17 cellular contexts compared by ENCODE assay signal in genomic region chr17:66432558-66432957, GRCh38.
DNase-seq lines count a peak whose midpoint lies in the region; TF ChIP-seq lines count a peak whose summit lies in the region.
"Had no signal": no experiment of that assay in that cellular context is flagged by ENCODE, and none has a peak within 500 bp of the region (broad histone marks: within the 10 kb centered on the region; RNA-seq: fewer than 3 reads in every experiment).

No MANE protein-coding gene starts in this region.

- peak overlapping the region; percentile 25 to 90 (median 48); a peak in 19 of 22 replicates for H3K4me2 ChIP-seq in BLaER1 treated with 17β-estradiol and CSF1 and Interleukin-3, amounts not matched to agents 10 nM and 100 nM

- no peaks in the 10 kb centered on the region for H3K36me3 Mint-ChIP-seq in brain
- H3K36me3 Mint-ChIP-seq in activated T-helper 2 cell treated with anti-CD3 and anti-CD28 coated beads, Interferon-gamma antibody, Interleukin-2, Interleukin-4, amounts not matched to agents 10 μg/mL and 5 μg/mL and 100 μg/mL, durations not matched to agents 14 hours and 24 hours and 36 hours (ENCODE audit: low read depth), result peaks cover 11% of the 10 kb centered on the region

- no peaks in the 10 kb centered on the region for H3K27me3 ChIP-seq in BLaER1 treated with 17β-estradiol and CSF1 and Interleukin-3, amounts not matched to agents 10 nM and 100 nM
- H3K27me3 ChIP-seq in HL-60 (ENCODE audit: insufficient read depth, poor library complexity, severe bottlenecking) (no peaks in the 10 kb centered on the region), rectal smooth muscle tissue (ENCODE audit: control insufficient read depth, insufficient read depth, low read length) (no peaks in the 10 kb centered on the region), ascending aorta (no peaks in the 10 kb centered on the region)
- H3K27me3 ChIP-seq: adrenal gland, neutrophil had no signal

- intact Hi-C loops in activated T-helper 2 cell treated with anti-CD3 and anti-CD28 coated beads, Interferon-gamma antibody, Interleukin-2, Interleukin-4, amounts not matched to agents 10 μg/mL and 5 μg/mL and 100 μg/mL, durations not matched to agents 14 hours and 24 hours and 36 hours (cut with micrococcal nuclease), result no loop called here
- intact Hi-C loops in ascending aorta (cut with DNase I), result no loop called here

- H3K27ac Mint-ChIP-seq in brain, result peak overlapping the region in 3 of 5 experiments; percentile 47 to 90 (median 74)
- H3K27ac Mint-ChIP-seq in activated T-helper 2 cell treated with anti-CD3 and anti-CD28 coated beads, Interferon-gamma antibody, Interleukin-2, Interleukin-4, amounts not matched to agents 10 μg/mL and 5 μg/mL and 100 μg/mL, durations not matched to agents 14 hours and 24 hours and 36 hours, result no peak overlapping the region

- peaks cover 0 to 3% (median 0%) of the 10 kb centered on the region in 5 experiments for H3K9me3 Mint-ChIP-seq in brain
- H3K9me3 Mint-ChIP-seq in activated T-helper 2 cell treated with anti-CD3 and anti-CD28 coated beads, Interferon-gamma antibody, Interleukin-2, Interleukin-4, amounts not matched to agents 10 μg/mL and 5 μg/mL and 100 μg/mL, durations not matched to agents 14 hours and 24 hours and 36 hours, result no peaks in the 10 kb centered on the region
- H3K9me3 Mint-ChIP-seq: activated T-helper 17 cell treated with anti-CD3 and anti-CD28 coated beads, Interleukin-2, amount 50 U/mL, for 72 hours had no signal

- TF ChIP-seq CTCF in HL-60 (IDR thresholded peaks at IDR 0.05; ENCODE audit: insufficient read depth, low read length), result no peak
- no peak for TF ChIP-seq CTCF in brain (conservative IDR thresholded peaks at IDR 0.05)
- TF ChIP-seq CTCF in ascending aorta (IDR thresholded peaks at IDR 0.05), result no peak

- H3K36me3 ChIP-seq in BLaER1 treated with 17β-estradiol and CSF1 and Interleukin-3, amounts not matched to agents 10 nM and 100 nM, result no peaks in the 10 kb centered on the region; a peak in 1 of 22 replicates
- H3K36me3 ChIP-seq in rectal smooth muscle tissue (ENCODE audit: control insufficient read depth, insufficient read depth, low read length) (no peaks in the 10 kb centered on the region), ascending aorta (no peaks in the 10 kb centered on the region)
- H3K36me3 ChIP-seq: adrenal gland, neutrophil had no signal

- H3K4me1 ChIP-seq in BLaER1 treated with 17β-estradiol and CSF1 and Interleukin-3, amounts not matched to agents 10 nM and 100 nM, result peaks cover 21 to 96% (median 41%) of the 10 kb centered on the region in 10 experiments
- H3K4me1 ChIP-seq in rectal smooth muscle tissue (ENCODE audit: control insufficient read depth, insufficient read depth, low read length), result peaks cover 25% of the 10 kb centered on the region
- peaks cover 0 to 4% of the 10 kb centered on the region in 2 donors for H3K4me1 ChIP-seq in ascending aorta

- peaks cover 4% of the 10 kb centered on the region for H3K4me1 Mint-ChIP-seq in brain
- H3K4me1 Mint-ChIP-seq in activated T-helper 2 cell treated with anti-CD3 and anti-CD28 coated beads, Interferon-gamma antibody, Interleukin-2, Interleukin-4, amounts not matched to agents 10 μg/mL and 5 μg/mL and 100 μg/mL, durations not matched to agents 14 hours and 24 hours and 36 hours (ENCODE audit: low read depth), result peaks cover 41% of the 10 kb centered on the region

- peak overlapping the region in 1 of 5 experiments; percentile 19 for H3K4me3 Mint-ChIP-seq in brain
- H3K4me3 Mint-ChIP-seq in activated T-helper 2 cell treated with anti-CD3 and anti-CD28 coated beads, Interferon-gamma antibody, Interleukin-2, Interleukin-4, amounts not matched to agents 10 μg/mL and 5 μg/mL and 100 μg/mL, durations not matched to agents 14 hours and 24 hours and 36 hours (ENCODE audit: low read depth), result no peak overlapping the region
- H3K4me3 Mint-ChIP-seq: activated T-helper 17 cell treated with anti-CD3 and anti-CD28 coated beads, Interleukin-2, amount 50 U/mL, for 72 hours had no signal

- no peak overlapping the region for H3K4me3 ChIP-seq in BLaER1 treated with 17β-estradiol and CSF1 and Interleukin-3, amounts not matched to agents 10 nM and 100 nM
- no peak overlapping the region for H3K4me3 ChIP-seq in HL-60 (replicated peaks; ENCODE audit: insufficient read depth, low read length)
- H3K4me3 ChIP-seq in rectal smooth muscle tissue (ENCODE audit: low read length), result no peak overlapping the region
- no peak overlapping the region for H3K4me3 ChIP-seq in ascending aorta
- H3K4me3 ChIP-seq: adrenal gland had no signal

- no peaks in the 10 kb centered on the region for H3K27me3 Mint-ChIP-seq in brain
- H3K27me3 Mint-ChIP-seq in activated T-helper 2 cell treated with anti-CD3 and anti-CD28 coated beads, Interferon-gamma antibody, Interleukin-2, Interleukin-4, amounts not matched to agents 10 μg/mL and 5 μg/mL and 100 μg/mL, durations not matched to agents 14 hours and 24 hours and 36 hours (ENCODE audit: low read depth), result no peaks in the 10 kb centered on the region
- H3K27me3 Mint-ChIP-seq: activated T-helper 17 cell treated with anti-CD3 and anti-CD28 coated beads, Interleukin-2, amount 50 U/mL, for 72 hours had no signal

- H3K9ac ChIP-seq in BLaER1 treated with 17β-estradiol and CSF1 and Interleukin-3, amounts not matched to agents 10 nM and 100 nM, result 0 out of 22 replicates have a peak overlapping the region, but pooled peaks of 1 of the 11 experiments have one; percentile 44
- H3K9ac ChIP-seq in rectal smooth muscle tissue (ENCODE audit: low read length), result no peak overlapping the region

- DNase-seq in HL-60 (ENCODE audit: low read depth in 1 of 2, low spot score in 1 of 2), result no peak
- DNase-seq in foreskin melanocyte, result no peak
- DNase-seq in activated T-helper 2 cell treated with anti-CD3 and anti-CD28 coated beads, Interferon-gamma antibody, Interleukin-2, Interleukin-4, amounts not matched to agents 10 μg/mL and 5 μg/mL and 100 μg/mL, durations not matched to agents 14 hours and 24 hours and 36 hours (ENCODE audit: low spot score), result no peak
- no peak for DNase-seq in ascending aorta (ENCODE audit: low spot score in 2 of 2)
- DNase-seq: activated CD4-positive, CD25-positive, alpha-beta regulatory T cell; Caco-2; left colon; midbrain; NCI-H2171 treated with DMSO at 0.1 percent for 48 hours; NCI-H748 treated with DMSO at 0.1 percent for 48 hours; SHP77 had no signal

- H3K9me3 ChIP-seq in BLaER1 treated with 17β-estradiol and CSF1 and Interleukin-3, amounts not matched to agents 10 nM and 100 nM (replicated peaks in 1 of 11), result peaks cover 0 to under 1% (median 0%) of the 10 kb centered on the region in 11 experiments; a peak in 1 of 22 replicates
- H3K9me3 ChIP-seq in ascending aorta, result no peaks in the 10 kb centered on the region
- H3K9me3 ChIP-seq: adrenal gland, Caco-2, neutrophil had no signal

- peaks cover 0 to 42% (median 0%) of the 10 kb centered on the region in 11 experiments; a peak in 4 of 22 replicates for H4K20me1 ChIP-seq in BLaER1 treated with 17β-estradiol and CSF1 and Interleukin-3, amounts not matched to agents 10 nM and 100 nM

- H3K27ac ChIP-seq in BLaER1 treated with 17β-estradiol and CSF1 and Interleukin-3, amounts not matched to agents 10 nM and 100 nM, result peak overlapping the region in 4 of 11 experiments; percentile 1 to 72 (median 50); a peak in 7 of 22 replicates
- H3K27ac ChIP-seq in HL-60 (replicated peaks) (peak overlapping the region; percentile 11; the same call in 1 of the 2 replicates), rectal smooth muscle tissue (ENCODE audit: low read depth, low read length) (peak overlapping the region; percentile 55), ascending aorta (no peak overlapping the region)
- H3K27ac ChIP-seq: neutrophil had no signal

Comparison
In these comparisons a context has a peak if more than half of its experiments do, and no peak if none do; other contexts are left out.
1. H3K27ac ChIP-seq: peak in HL-60 (single experiment) and rectal smooth muscle tissue (single experiment); none in ascending aorta (0 of 2).